In the genomic region with DNA sequence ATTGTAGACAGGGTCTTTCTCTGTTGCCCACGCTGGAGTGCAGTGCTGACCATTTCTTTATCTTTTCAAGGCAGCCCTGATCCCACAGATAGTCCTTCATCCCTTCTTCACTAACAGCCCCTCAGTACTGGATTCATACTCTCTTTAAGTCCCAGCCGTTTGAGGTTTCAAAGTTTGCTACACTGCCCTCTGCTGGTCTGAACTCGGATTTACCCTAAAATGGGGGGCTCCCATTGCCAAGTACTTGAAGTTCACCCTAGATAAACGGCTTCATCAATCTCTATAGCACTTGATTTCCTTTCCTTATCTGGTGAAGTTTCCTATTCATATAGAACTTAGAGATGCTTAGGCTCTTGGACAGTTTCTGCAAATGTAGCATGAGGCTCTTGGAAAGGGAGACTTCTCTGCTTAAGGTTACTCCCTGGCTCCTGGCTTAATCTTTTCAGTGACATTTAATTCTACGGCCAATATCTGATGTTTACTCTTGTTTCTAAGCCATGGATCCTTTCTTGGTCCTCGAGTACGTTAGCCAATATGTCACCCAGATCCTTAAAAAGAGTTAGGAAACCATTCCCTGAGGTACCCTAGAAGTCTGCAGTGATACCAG, we compare ENCODE assay signal across 1 cellular context.
A peak's percentile ranks its signal among the peaks of the same experiment; 100 is the strongest.
TF ChIP-seq lines count a peak whose summit lies in the region.

No MANE protein-coding gene starts in this region.

TF ChIP-seq in GM12878, 131 proteins besides CTCF, POLR2A, EP300 and RAD21 (continued from another document):
- TF ChIP-seq CUX1 (IDR thresholded peaks at IDR 0.05; ENCODE audit: insufficient replicate concordance, low read depth, low read length) (no peak), RUNX3 (IDR thresholded peaks at IDR 0.05; ENCODE audit: low read length) (peak; percentile 53), SMARCA5 (IDR thresholded peaks at IDR 0.05) (no peak)
